Comparison of ENCODE assay signal across 27 cellular contexts in genomic region chr21:42668193-42668592, GRCh38. TPM values are rescaled to one million over a fixed set of nuclear protein-coding genes. Genes with fewer than 3 reads are reported as not detected.
DNase-seq lines count a peak whose midpoint lies in the region; ATAC-seq and TF ChIP-seq lines count a peak whose summit lies in the region.
"Had no signal": no experiment of that assay in that cellular context is flagged by ENCODE, and none has a peak within 500 bp of the region (broad histone marks: within the 10 kb centered on the region; RNA-seq: fewer than 3 reads in every experiment).

No MANE protein-coding gene starts in this region.

- H3K27me3 Mint-ChIP-seq in mesothelial cell of epicardium (ENCODE audit: low read depth): no peaks in the 10 kb centered on the region
- peaks cover 0 to 2% of the 10 kb centered on the region in 2 donors for H3K27me3 Mint-ChIP-seq in CD8-positive, alpha-beta memory T cell
- H3K27me3 Mint-ChIP-seq: activated CD4-positive, alpha-beta T cell treated with anti-CD3 and anti-CD28 coated beads, Interleukin-2, amount 10 ng/mL, durations not matched to agents 24 days and 14 days; activated naive CD8-positive, alpha-beta T cell treated with anti-CD3 and anti-CD28 coated beads, Interleukin-2, amount 50 U/mL, for 24 hours had no signal

- H4K20me1 ChIP-seq in BLaER1: peaks cover 81% of the 10 kb centered on the region

- CTCF ChIA-PET in CD8-positive, alpha-beta memory T cell (lab: Charles Lee): no interaction called here

- H3K27ac ChIP-seq in BLaER1 (no peak overlapping the region), skeletal muscle tissue (ENCODE audit: low read depth, low read length) (peak overlapping the region; percentile 5)
- H3K27ac ChIP-seq in CD8-positive, alpha-beta memory T cell (ENCODE audit: low read depth, low read length): no peak overlapping the region
- H3K27ac ChIP-seq: spleen, suprapubic skin, WERI-Rb-1 had no signal

- DNase-seq in adipocyte (ENCODE audit: low read depth) (no peak), mesothelial cell of epicardium (ENCODE audit: low spot score in 2 of 2, unreplicated experiment in 2 of 2) (no peak)
- DNase-seq in CD8-positive, alpha-beta memory T cell: no peak
- DNase-seq: ACHN; activated CD4-positive, alpha-beta T cell treated with anti-CD3 and anti-CD28 coated beads, Interleukin-2, amount 10 ng/mL, durations not matched to agents 24 days and 14 days; activated gamma-delta T cell treated with Interleukin-2 at 50 U/mL for 16 hours; activated naive CD8-positive, alpha-beta T cell treated with anti-CD3 and anti-CD28 coated beads, Interleukin-2, amount 50 U/mL, for 24 hours; activated T-cell treated with anti-CD3 and anti-CD28 coated beads, Interleukin-2, amount 50 U/mL, for 4 hours; Caco-2; DMS79; GF-D8; NCI-H1694; NCI-H2171 treated with DMSO at 0.1 percent for 48 hours; NCI-H524 treated with DMSO at 0.1 percent for 48 hours; SHP77; spleen; WERI-Rb-1 had no signal

- H3K27me3 ChIP-seq in BLaER1: peaks cover 94% of the 10 kb centered on the region
- peaks cover 38% of the 10 kb centered on the region for H3K27me3 ChIP-seq in adipocyte (replicated peaks; ENCODE audit: control insufficient read depth, insufficient read depth, low read length)
- peaks cover 17 to 50% (median 25%) of the 10 kb centered on the region in 3 donors for H3K27me3 ChIP-seq in skeletal muscle tissue (ENCODE audit: control insufficient read depth in 3 of 3, insufficient read depth in 3 of 3, low read length in 3 of 3)
- H3K27me3 ChIP-seq in CD8-positive, alpha-beta memory T cell (ENCODE audit: insufficient read depth, low read length, poor library complexity, severe bottlenecking): no peaks in the 10 kb centered on the region
- H3K27me3 ChIP-seq: spleen, suprapubic skin had no signal

- H3K4me1 ChIP-seq in BLaER1 (peaks cover 87% of the 10 kb centered on the region), adipocyte (ENCODE audit: control insufficient read depth, insufficient read depth, low read length) (peaks cover 8% of the 10 kb centered on the region), skeletal muscle tissue (ENCODE audit: control insufficient read depth in 3 of 3, insufficient read depth in 3 of 3, low read length in 3 of 3) (peaks cover 4 to 11% (median 5%) of the 10 kb centered on the region in 3 donors)
- H3K4me1 ChIP-seq in CD8-positive, alpha-beta memory T cell (ENCODE audit: insufficient read depth, low read length): peaks cover 9% of the 10 kb centered on the region
- H3K4me1 ChIP-seq: HAP-1, suprapubic skin had no signal

- POLR2A ChIA-PET in CD8-positive, alpha-beta memory T cell (lab: Charles Lee): no interaction called here

- ATAC-seq in GM19455 (IDR thresholded peaks at IDR 0.05; ENCODE audit: unreplicated experiment): no peak
- no peak for ATAC-seq in GM21723 (IDR thresholded peaks at IDR 0.05; ENCODE audit: unreplicated experiment)
- ATAC-seq in GM19328 (IDR thresholded peaks at IDR 0.05; ENCODE audit: unreplicated experiment): no peak
- ATAC-seq: activated naive CD8-positive, alpha-beta T cell treated with anti-CD3 and anti-CD28 coated beads, Interleukin-2, amount 50 U/mL, for 24 hours; activated T-cell treated with anti-CD3 and anti-CD28 coated beads, Interleukin-2, amount 50 U/mL, for 4 hours had no signal

- peak overlapping the region; percentile 31 for H3K27ac Mint-ChIP-seq in mesothelial cell of epicardium
- H3K27ac Mint-ChIP-seq in CD8-positive, alpha-beta memory T cell: no peak overlapping the region
- H3K27ac Mint-ChIP-seq: activated CD4-positive, alpha-beta T cell treated with anti-CD3 and anti-CD28 coated beads, Interleukin-2, amount 10 ng/mL, durations not matched to agents 24 days and 14 days; activated naive CD8-positive, alpha-beta T cell treated with anti-CD3 and anti-CD28 coated beads, Interleukin-2, amount 50 U/mL, for 24 hours; IgD-negative memory B cell had no signal

- H3K4me3 ChIP-seq in BLaER1 (peak overlapping the region; percentile 49), adipocyte (ENCODE audit: low read length) (peak overlapping the region; percentile 46), skeletal muscle tissue (ENCODE audit: low read length in 3 of 3) (no peak overlapping the region)
- H3K4me3 ChIP-seq in CD8-positive, alpha-beta memory T cell (ENCODE audit: low read length): no peak overlapping the region
- H3K4me3 ChIP-seq: HAP-1, lung, spleen had no signal

- peaks cover 36% of the 10 kb centered on the region for H3K4me1 Mint-ChIP-seq in mesothelial cell of epicardium
- H3K4me1 Mint-ChIP-seq in CD8-positive, alpha-beta memory T cell: no peaks in the 10 kb centered on the region

- peak overlapping the region; percentile 11 for H3K4me3 Mint-ChIP-seq in mesothelial cell of epicardium
- no peak overlapping the region for H3K4me3 Mint-ChIP-seq in CD8-positive, alpha-beta memory T cell
- H3K4me3 Mint-ChIP-seq: activated CD4-positive, alpha-beta T cell treated with anti-CD3 and anti-CD28 coated beads, Interleukin-2, amount 10 ng/mL, durations not matched to agents 24 days and 14 days; activated naive CD8-positive, alpha-beta T cell treated with anti-CD3 and anti-CD28 coated beads, Interleukin-2, amount 50 U/mL, for 24 hours; activated T-cell treated with anti-CD3 and anti-CD28 coated beads, Interleukin-2, amount 50 U/mL, for 4 hours; IgD-negative memory B cell had no signal

- H3K9me3 ChIP-seq in BLaER1 (no peaks in the 10 kb centered on the region), adipocyte (ENCODE audit: control insufficient read depth, low read length) (no peaks in the 10 kb centered on the region), skeletal muscle tissue (ENCODE audit: control insufficient read depth in 3 of 3, low read length in 3 of 3) (no peaks in the 10 kb centered on the region)
- no peaks in the 10 kb centered on the region for H3K9me3 ChIP-seq in CD8-positive, alpha-beta memory T cell (ENCODE audit: low read length)
- H3K9me3 ChIP-seq: HAP-1, spleen, suprapubic skin had no signal

- peak overlapping the region; percentile 90 for H3K4me2 ChIP-seq in BLaER1

- no peak for TF ChIP-seq CTCF in mesothelial cell of epicardium (IDR thresholded peaks at IDR 0.05; ENCODE audit: unreplicated experiment)

- H3K36me3 ChIP-seq in BLaER1 (no peaks in the 10 kb centered on the region), adipocyte (ENCODE audit: control insufficient read depth, insufficient read depth, low read length, severe bottlenecking) (no peaks in the 10 kb centered on the region), skeletal muscle tissue (ENCODE audit: control insufficient read depth in 3 of 3, insufficient read depth in 3 of 3, low read length in 3 of 3) (no peaks in the 10 kb centered on the region)
- H3K36me3 ChIP-seq in CD8-positive, alpha-beta memory T cell (ENCODE audit: insufficient read depth, low read length): no peaks in the 10 kb centered on the region
- H3K36me3 ChIP-seq: HAP-1, spleen, suprapubic skin had no signal

- H3K36me3 Mint-ChIP-seq in mesothelial cell of epicardium: no peaks in the 10 kb centered on the region
- no peaks in the 10 kb centered on the region for H3K36me3 Mint-ChIP-seq in CD8-positive, alpha-beta memory T cell
- H3K36me3 Mint-ChIP-seq: IgD-negative memory B cell had no signal

- H3K9ac ChIP-seq in BLaER1 (no peak overlapping the region), adipocyte (ENCODE audit: low read length) (no peak overlapping the region), skeletal muscle tissue (ENCODE audit: low read depth in 1 of 3, low read length in 3 of 3) (peak overlapping the region in 1 of 3 donors; percentile 16)

- H3K9me3 Mint-ChIP-seq in mesothelial cell of epicardium: no peaks in the 10 kb centered on the region
- H3K9me3 Mint-ChIP-seq in CD8-positive, alpha-beta memory T cell: no peaks in the 10 kb centered on the region
- H3K9me3 Mint-ChIP-seq: activated CD4-positive, alpha-beta T cell treated with anti-CD3 and anti-CD28 coated beads, Interleukin-2, amount 10 ng/mL, durations not matched to agents 24 days and 14 days; activated naive CD8-positive, alpha-beta T cell treated with anti-CD3 and anti-CD28 coated beads, Interleukin-2, amount 50 U/mL, for 24 hours; activated T-cell treated with anti-CD3 and anti-CD28 coated beads, Interleukin-2, amount 50 U/mL, for 4 hours; IgD-negative memory B cell had no signal

RNA-seq across cellular contexts. Expression of gene PDE9A, which starts 14.8 kb away (rescaled TPM):
- total RNA-seq in mesothelial cell of epicardium (26.1 to 27.4 TPM (median 26.5 TPM) in 3 replicates), skeletal muscle tissue (1.6 TPM)
- total RNA-seq in CD8-positive, alpha-beta memory T cell: 1 to 10 TPM; 1.5 to 2.6 TPM
- 1.7 TPM for polyA plus RNA-seq in CD8-positive, alpha-beta memory T cell
- total RNA-seq: myocyte had no signal
- polyA plus RNA-seq: IgD-negative memory B cell had no signal

Comparison
In these comparisons a context has a peak if more than half of its experiments do, and no peak if none do; other contexts are left out.
1. H3K4me3 ChIP-seq: peak in BLaER1 (single experiment) and adipocyte (single experiment); none in skeletal muscle tissue (0 of 3) and CD8-positive, alpha-beta memory T cell (single experiment).